ENCODE assay signal across 22 cellular contexts in genomic region chr15:71118345-71118744, GRCh38. TPM values are rescaled to one million over a fixed set of nuclear protein-coding genes. Genes with fewer than 3 reads are reported as not detected.
DNase-seq lines count a peak whose midpoint lies in the region; ATAC-seq and TF ChIP-seq lines count a peak whose summit lies in the region.
"Had no signal": no experiment of that assay in that cellular context is flagged by ENCODE, and none has a peak within 500 bp of the region (broad histone marks: within the 10 kb centered on the region; RNA-seq: fewer than 3 reads in every experiment).

No MANE protein-coding gene starts in this region.

- ATAC-seq in heart left ventricle (no peak), RWPE2 (ENCODE audit: low read depth) (no peak), HG02571 (IDR thresholded peaks at IDR 0.05; ENCODE audit: unreplicated experiment) (no peak)
- ATAC-seq: HCT116 had no signal

- no peak overlapping the region for H3K27ac Mint-ChIP-seq in nephron
- H3K27ac Mint-ChIP-seq: CD8-positive, alpha-beta memory T cell had no signal

- peak overlapping the region in 8 of 12 donors; percentile 86 to 95 (median 93) for H3K27ac ChIP-seq in heart left ventricle
- no peak overlapping the region for H3K27ac ChIP-seq in BLaER1 treated with 17β-estradiol and CSF1 and Interleukin-3, amounts not matched to agents 10 nM and 100 nM
- peak overlapping the region; percentile 97 for H3K27ac ChIP-seq in RWPE2 (ENCODE audit: poor library complexity, severe bottlenecking)
- H3K27ac ChIP-seq: 22Rv1, C4-2B, SJCRH30 had no signal

- TF ChIP-seq CTCF in heart left ventricle (IDR thresholded peaks at IDR 0.05) = no peak
- no peak for TF ChIP-seq CTCF in RWPE2 (IDR thresholded peaks at IDR 0.05; ENCODE audit: poor library complexity, severe bottlenecking)
- TF ChIP-seq CTCF in nephron (IDR thresholded peaks at IDR 0.05; ENCODE audit: unreplicated experiment in 3 of 3) = no peak

- H3K36me3 Mint-ChIP-seq in nephron (ENCODE audit: low read depth) = no peaks in the 10 kb centered on the region

- H3K9me3 Mint-ChIP-seq in nephron = no peaks in the 10 kb centered on the region

- DNase-seq in heart left ventricle (no peak), cardiac septum (ENCODE audit: low spot score) (no peak), RWPE2 (ENCODE audit: low spot score) (no peak), GM19238 (ENCODE audit: insufficient read length, low spot score) (no peak), DMS153 treated with DMSO at 0.1 percent for 48 hours (lab: John Stamatoyannopoulos, UW; ENCODE audit: unreplicated experiment) (no peak)
- DNase-seq: CD8-positive, alpha-beta memory T cell; DMS53; GDM1; GOT3; NCI-H1048; NCI-H1417 treated with DMSO at 0.1 percent for 48 hours; NCI-H187; NCI-H446; NCI-H526; RPMI8226 had no signal

- H4K20me1 ChIP-seq in BLaER1 treated with 17β-estradiol and CSF1 and Interleukin-3, amounts not matched to agents 10 nM and 100 nM = peaks cover 0 to 9% (median 0%) of the 10 kb centered on the region in 11 experiments; a peak in 5 of 22 replicates

- H3K27me3 Mint-ChIP-seq in nephron (ENCODE audit: low read depth) = peaks cover 68% of the 10 kb centered on the region

- H3K9ac ChIP-seq in BLaER1 treated with 17β-estradiol and CSF1 and Interleukin-3, amounts not matched to agents 10 nM and 100 nM = no peak overlapping the region

- WGBS in heart left ventricle, 4 donors = 82 to 88% (median 85%) methylated on average over 5 of the region's 5 CpGs

- H3K4me2 ChIP-seq in BLaER1 treated with 17β-estradiol and CSF1 and Interleukin-3, amounts not matched to agents 10 nM and 100 nM = peak overlapping the region in 8 of 11 experiments; percentile 4 to 40 (median 26); a peak in 13 of 22 replicates

- H3K4me1 Mint-ChIP-seq in nephron = peaks cover 41% of the 10 kb centered on the region

- H3K4me1 ChIP-seq in heart left ventricle (peaks cover 0 to 57% (median 13%) of the 10 kb centered on the region in 12 donors), RWPE2 (ENCODE audit: insufficient read depth, poor library complexity, severe bottlenecking) (peaks cover 76% of the 10 kb centered on the region)
- peaks cover 4 to 35% (median 27%) of the 10 kb centered on the region in 10 experiments; a peak in 18 of 20 replicates for H3K4me1 ChIP-seq in BLaER1 treated with 17β-estradiol and CSF1 and Interleukin-3, amounts not matched to agents 10 nM and 100 nM
- H3K4me1 ChIP-seq: SJCRH30 had no signal

- H3K4me3 Mint-ChIP-seq in nephron = peak overlapping the region; percentile 6 to 31 (median 8)
- H3K4me3 Mint-ChIP-seq: CD8-positive, alpha-beta memory T cell had no signal

- H3K36me3 ChIP-seq in heart left ventricle (no peaks in the 10 kb centered on the region), RWPE2 (ENCODE audit: low read depth) (peaks cover 46% of the 10 kb centered on the region)
- H3K36me3 ChIP-seq in BLaER1 treated with 17β-estradiol and CSF1 and Interleukin-3, amounts not matched to agents 10 nM and 100 nM = no peaks in the 10 kb centered on the region
- H3K36me3 ChIP-seq: SJCRH30 had no signal

- H3K9me3 ChIP-seq in heart left ventricle (no peaks in the 10 kb centered on the region), RWPE2 (ENCODE audit: severe bottlenecking) (no peaks in the 10 kb centered on the region)
- no peaks in the 10 kb centered on the region for H3K9me3 ChIP-seq in BLaER1 treated with 17β-estradiol and CSF1 and Interleukin-3, amounts not matched to agents 10 nM and 100 nM (replicated peaks in 1 of 11)
- H3K9me3 ChIP-seq: SJCRH30 had no signal

- no peak overlapping the region for H3K4me3 ChIP-seq in heart left ventricle
- H3K4me3 ChIP-seq in BLaER1 treated with 17β-estradiol and CSF1 and Interleukin-3, amounts not matched to agents 10 nM and 100 nM = no peak overlapping the region
- no peak overlapping the region for H3K4me3 ChIP-seq in RWPE2 (ENCODE audit: severe bottlenecking)
- H3K4me3 ChIP-seq: SJCRH30 had no signal

- intact Hi-C loops in heart left ventricle (cut with DNase I) = loop anchor here in 7 of 10 donors (5.0 to 10.0 kb wide), 11 partner anchors 34 to 686 kb away; no protein-coding TSS in a partner anchor
- intact Hi-C loops in cardiac septum (cut with DNase I) = loop anchor here (5.0 kb wide), 2 partner anchors 114 to 214 kb away; no protein-coding TSS in a partner anchor

- no peak for TF ChIP-seq POLR2A in heart left ventricle (IDR thresholded peaks at IDR 0.05)

- H3K27me3 ChIP-seq in heart left ventricle (peaks cover 0 to 29% (median 0%) of the 10 kb centered on the region in 9 donors), RWPE2 (ENCODE audit: insufficient read depth, poor library complexity, severe bottlenecking) (no peaks in the 10 kb centered on the region)
- H3K27me3 ChIP-seq in BLaER1 treated with 17β-estradiol and CSF1 and Interleukin-3, amounts not matched to agents 10 nM and 100 nM = peaks cover 28 to 43% (median 32%) of the 10 kb centered on the region in 11 experiments
- H3K27me3 ChIP-seq: SJCRH30 had no signal

RNA-seq across cellular contexts. Expression of gene THSD4, which starts 3.1 kb away (rescaled TPM):
- total RNA-seq in heart left ventricle (100 to 1,000 TPM in 5 of 9 donors, 10 to 100 TPM in 4; 57.4 to 206 (median 104) TPM), cardiac septum (116 TPM)
- 10 to 100 TPM; 32.6 to 42.4 TPM for polyA plus RNA-seq in heart left ventricle
- total RNA-seq: CD8-positive, alpha-beta memory T cell had no signal
- polyA plus RNA-seq: CD8-positive, alpha-beta memory T cell had no signal

Comparison
In these comparisons a context has a peak if more than half of its experiments do, and no peak if none do; other contexts are left out.
1. H3K27ac ChIP-seq: peak in heart left ventricle (8 of 12) and RWPE2 (single experiment); none in BLaER1 treated with 17β-estradiol and CSF1 and Interleukin-3, amounts not matched to agents 10 nM and 100 nM (0 of 11).